Comparison of ENCODE assay signal across 1 cellular context in genomic region chr11:65489061-65489705, GRCh38.
TF ChIP-seq lines count a peak whose summit lies in the region.

No MANE protein-coding gene starts in this region.

TF ChIP-seq in endothelial cell of umbilical vein, 7 proteins besides CTCF, POLR2A, EP300 and RAD21 (continued from another document):
- TF ChIP-seq EZH2 (IDR thresholded peaks at IDR 0.05; ENCODE audit: borderline replicate concordance, low read depth, low read length, severe bottlenecking) (no peak), GATA2 (IDR thresholded peaks at IDR 0.05; ENCODE audit: insufficient read depth, insufficient read length, low read depth, low read length) (no peak), FOS (IDR thresholded peaks at IDR 0.05; ENCODE audit: borderline replicate concordance, insufficient read depth, low read length) (no peak), POLR2AphosphoS5 (IDR thresholded peaks at IDR 0.05; ENCODE audit: insufficient read depth, low read depth, low read length) (no peak)
